Comparison of ENCODE assay signal across 16 cellular contexts in the genomic region with DNA sequence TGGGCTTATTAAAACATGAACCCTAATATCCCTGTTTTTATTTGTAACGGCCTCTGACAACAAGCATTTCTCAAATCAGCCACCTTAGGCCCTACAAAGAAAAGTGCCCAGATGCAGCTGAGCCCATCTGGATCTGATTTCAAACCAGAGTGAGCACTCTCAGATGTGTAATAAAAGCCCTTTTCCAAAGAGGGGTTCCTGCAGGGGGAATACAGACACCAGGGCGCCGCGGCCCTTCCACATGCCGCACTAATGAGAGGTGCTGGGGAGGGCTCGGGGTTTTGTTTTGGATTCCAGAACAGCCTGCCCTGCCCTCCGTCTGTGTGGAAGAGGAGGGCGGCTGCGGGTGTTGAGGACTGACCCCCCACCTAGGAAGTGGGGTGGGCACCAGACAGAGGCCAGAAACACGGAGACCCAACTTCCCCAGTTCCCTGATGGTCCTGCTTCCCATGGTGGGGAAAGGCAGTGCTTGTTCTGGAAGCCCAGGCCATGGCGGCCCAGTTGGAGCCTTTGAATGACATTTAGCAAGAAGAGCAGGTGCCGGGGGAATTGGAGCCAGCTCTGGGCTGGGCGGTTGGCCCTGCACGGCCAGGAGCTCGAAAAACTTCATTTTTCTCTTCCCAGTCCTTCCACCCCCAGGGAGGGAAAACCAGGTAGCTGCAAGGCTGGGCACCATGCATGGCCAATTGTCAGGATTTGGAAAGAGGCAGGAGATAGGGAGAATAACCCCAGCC.
DNase-seq lines count a peak whose midpoint lies in the region; ATAC-seq and TF ChIP-seq lines count a peak whose summit lies in the region.
"Had no signal": no experiment of that assay in that cellular context is flagged by ENCODE, and none has a peak within 500 bp of the region (broad histone marks: within the 10 kb centered on the region; RNA-seq: fewer than 3 reads in every experiment).

No MANE protein-coding gene starts in this region.

- H3K27ac ChIP-seq in hepatocyte (peak overlapping the region; percentile 75), temporal lobe (ENCODE audit: low read depth, low read length) (peak overlapping the region; percentile 94)
- H3K27ac ChIP-seq: right atrium auricular region had no signal

- no peaks in the 10 kb centered on the region for H3K27me3 ChIP-seq in hepatocyte
- H3K27me3 ChIP-seq: right atrium auricular region had no signal

- no peaks in the 10 kb centered on the region for H3K9me3 ChIP-seq in hepatocyte (ENCODE audit: low read depth)
- H3K9me3 ChIP-seq: right atrium auricular region had no signal

- peak; percentile 52 for DNase-seq in HFF-Myc (ENCODE audit: extremely low read depth, low read depth)
- DNase-seq in hepatocyte (ENCODE audit: low spot score), result no peak
- no peak for DNase-seq in activated CD4-positive, alpha-beta T cell treated with anti-CD3 and anti-CD28 coated beads for 48 hours
- no peak for DNase-seq in NCI-H82 (lab: John Stamatoyannopoulos, UW)
- no peak for DNase-seq in AML-193 (lab: John Stamatoyannopoulos, UW)
- DNase-seq: activated CD4-positive, alpha-beta T cell treated with anti-CD3 and anti-CD28 coated beads for 4 hours; activated gamma-delta T cell treated with Interleukin-2 at 50 U/mL for 16 hours; endodermal cell; Kasumi-1; left cardiac atrium; NCI-H1417 treated with DMSO at 0.1 percent for 48 hours; NK-92 treated with Interleukin-12 subunit alpha and Interleukin-12 subunit beta, amount 100 ng/mL, for 24 hours; SW 1271 had no signal

- peaks cover 13% of the 10 kb centered on the region for H3K4me1 ChIP-seq in hepatocyte (ENCODE audit: insufficient read depth)
- H3K4me1 ChIP-seq: right atrium auricular region had no signal

- no peak overlapping the region for H3K4me3 ChIP-seq in HFF-Myc (replicated peaks; ENCODE audit: low read depth, low read length)
- H3K4me3 ChIP-seq in hepatocyte, result no peak overlapping the region
- H3K4me3 ChIP-seq: right atrium auricular region had no signal

- TF ChIP-seq CTCF in HFF-Myc (IDR thresholded peaks at IDR 0.05; ENCODE audit: low read depth, low read length, missing control alignments) (no peak), hepatocyte (IDR thresholded peaks at IDR 0.05; ENCODE audit: poor library complexity) (no peak)

- H4K20me1 ChIP-seq in hepatocyte (ENCODE audit: insufficient read depth, poor library complexity, severe bottlenecking), result no peaks in the 10 kb centered on the region

- H3K36me3 ChIP-seq in hepatocyte (replicated peaks; ENCODE audit: insufficient read depth, low read depth), result no peaks in the 10 kb centered on the region
- H3K36me3 ChIP-seq: right atrium auricular region had no signal

- WGBS in hepatocyte (ENCODE audit: low lambda C conversion rate, missing lambda C conversion rate), result 63% methylated on average over 15 of the region's 15 CpGs

- no peaks in the 10 kb centered on the region for H3K9me2 ChIP-seq in hepatocyte (replicated peaks; ENCODE audit: insufficient read depth)

- no peak overlapping the region for H2AFZ ChIP-seq in hepatocyte

- H3K4me2 ChIP-seq in hepatocyte, result peak overlapping the region; percentile 45

- H3K79me2 ChIP-seq in hepatocyte, result no peaks in the 10 kb centered on the region

- peak; percentile 68 for ATAC-seq in SK-N-SH treated with all-trans-retinoic acid at 6 μM for 48 hours

TF ChIP-seq in SK-N-SH treated with all-trans-retinoic acid at 6 μM for 48 hours, 23 proteins besides CTCF, POLR2A, EP300 and RAD21:
- TF ChIP-seq TCF4 (CRISPR knock-in tag; IDR thresholded peaks at IDR 0.05; ENCODE audit: borderline replicate concordance) (peak; percentile 70), ARNTL (CRISPR knock-in tag; IDR thresholded peaks at IDR 0.05; ENCODE audit: borderline replicate concordance, low read depth) (no peak)
